18 cellular contexts compared by ENCODE assay signal in genomic region chr5:157132302-157132612, GRCh38. TPM values are rescaled to one million over a fixed set of nuclear protein-coding genes. Genes with fewer than 3 reads are reported as not detected.
"Had no signal": no experiment of that assay in that cellular context is flagged by ENCODE, and none has a peak within 500 bp of the region (broad histone marks: within the 10 kb centered on the region; RNA-seq: fewer than 3 reads in every experiment).

No MANE protein-coding gene starts in this region.

- H3K4me1 ChIP-seq: SJSA1 had no signal

- H3K4me3 ChIP-seq: MG63, SJSA1 had no signal

- H3K36me3 Mint-ChIP-seq: activated naive CD8-positive, alpha-beta T cell had no signal

- FAIRE-seq: astrocyte had no signal

- DNase-seq: activated CD4-positive, alpha-beta memory T cell treated with anti-CD3 and anti-CD28 coated beads, Interleukin-2, amount 10 ng/mL, durations not matched to agents 7 days and 5 days; activated CD4-positive, alpha-beta T cell treated with anti-CD3 and anti-CD28 coated beads for 36 hours; activated CD4-positive, alpha-beta T cell treated with anti-CD3 and anti-CD28 coated beads, Interleukin-2, amount 50 U/mL, for 1 hour; activated gamma-delta T cell; activated T-cell treated with anti-CD3 and anti-CD28 coated beads for 4 hours; activated T-cell treated with anti-CD3 and anti-CD28 coated beads, Interleukin-2, amount 50 U/mL, for 48 hours; MG63; NCI-H1105; NCI-H510A; T-helper 17 cell; T-helper 9 cell had no signal

- H3K4me3 Mint-ChIP-seq: activated CD4-positive, alpha-beta memory T cell treated with anti-CD3 and anti-CD28 coated beads, Interleukin-2, amount 10 ng/mL, durations not matched to agents 7 days and 5 days; activated CD4-positive, alpha-beta T cell treated with anti-CD3 and anti-CD28 coated beads for 36 hours; activated naive CD4-positive, alpha-beta T cell treated with anti-CD3 and anti-CD28 coated beads for 36 hours; activated naive CD8-positive, alpha-beta T cell; activated T-helper 17 cell treated with anti-CD3 and anti-CD28 coated beads, Interleukin-2, amount 50 U/mL, for 72 hours; brain; central memory CD8-positive, alpha-beta T cell; T-helper 17 cell had no signal

- H3K9me3 ChIP-seq: MG63, SJSA1 had no signal

- H3K27me3 ChIP-seq: MG63, SJSA1 had no signal

- H3K27ac Mint-ChIP-seq: activated CD4-positive, alpha-beta memory T cell treated with anti-CD3 and anti-CD28 coated beads, Interleukin-2, amount 10 ng/mL, durations not matched to agents 7 days and 5 days; activated CD4-positive, alpha-beta T cell treated with anti-CD3 and anti-CD28 coated beads for 36 hours; activated naive CD4-positive, alpha-beta T cell treated with anti-CD3 and anti-CD28 coated beads for 36 hours; activated naive CD8-positive, alpha-beta T cell; activated T-helper 17 cell treated with anti-CD3 and anti-CD28 coated beads, Interleukin-2, amount 50 U/mL, for 72 hours; brain; T-helper 17 cell had no signal

- H3K27ac ChIP-seq: SJSA1 had no signal

- H3K9me3 Mint-ChIP-seq: activated CD4-positive, alpha-beta memory T cell treated with anti-CD3 and anti-CD28 coated beads, Interleukin-2, amount 10 ng/mL, durations not matched to agents 7 days and 5 days; activated naive CD4-positive, alpha-beta T cell treated with anti-CD3 and anti-CD28 coated beads for 36 hours; activated T-helper 17 cell treated with anti-CD3 and anti-CD28 coated beads, Interleukin-2, amount 50 U/mL, for 72 hours; brain; central memory CD8-positive, alpha-beta T cell had no signal

- H3K4me1 Mint-ChIP-seq: brain had no signal

- H3K27me3 Mint-ChIP-seq: activated CD4-positive, alpha-beta memory T cell treated with anti-CD3 and anti-CD28 coated beads, Interleukin-2, amount 10 ng/mL, durations not matched to agents 7 days and 5 days; activated CD4-positive, alpha-beta T cell treated with anti-CD3 and anti-CD28 coated beads for 36 hours; activated naive CD8-positive, alpha-beta T cell; activated T-helper 17 cell treated with anti-CD3 and anti-CD28 coated beads, Interleukin-2, amount 50 U/mL, for 72 hours; brain; central memory CD8-positive, alpha-beta T cell; T-helper 17 cell had no signal

RNA-seq across cellular contexts. Expression of gene GARIN3, which starts 33.8 kb away (rescaled TPM):
- total RNA-seq: astrocyte, SJSA1, T-helper 17 cell had no signal

RNA-seq across cellular contexts. Expression of gene ITK, which starts 48.4 kb away (rescaled TPM):
- total RNA-seq: SJSA1 had no signal
